ENCODE assay signal across 1 cellular context in genomic region chr20:34256629-34257124, GRCh38.
TF ChIP-seq lines count a peak whose summit lies in the region.

No MANE protein-coding gene starts in this region.

TF ChIP-seq in H1, 55 proteins besides CTCF, POLR2A, EP300 and RAD21:
- TF ChIP-seq BACH1 (IDR thresholded peaks at IDR 0.05; ENCODE audit: low read length) (no peak), TEAD4 (IDR thresholded peaks at IDR 0.05; ENCODE audit: low read depth, low read length) (peak; percentile 28; the same call in 1 of the 2 replicates), SAP30 (IDR thresholded peaks at IDR 0.05; ENCODE audit: insufficient read depth, insufficient replicate concordance, low read length) (no peak), CBX8 (IDR thresholded peaks at IDR 0.05; ENCODE audit: borderline replicate concordance, low read depth, low read length) (no peak), KDM4A (IDR thresholded peaks at IDR 0.05; ENCODE audit: low read depth, low read length, severe bottlenecking) (no peak), KDM1A (IDR thresholded peaks at IDR 0.05; ENCODE audit: borderline replicate concordance, low read length) (peak; percentile 14; the same call in 1 of the 2 replicates), ASH2L (IDR thresholded peaks at IDR 0.05; ENCODE audit: low read length) (no peak), ATF3 (IDR thresholded peaks at IDR 0.05; ENCODE audit: insufficient read depth, low read depth, low read length) (no peak), CEBPB (IDR thresholded peaks at IDR 0.05; ENCODE audit: low read depth, low read length) (no peak), RXRA (IDR thresholded peaks at IDR 0.05; ENCODE audit: insufficient read depth, low read depth, low read length) (no peak), EZH2 (IDR thresholded peaks at IDR 0.05; ENCODE audit: low read depth, low read length, severe bottlenecking) (no peak)
- TF ChIP-seq, protein P1, sequence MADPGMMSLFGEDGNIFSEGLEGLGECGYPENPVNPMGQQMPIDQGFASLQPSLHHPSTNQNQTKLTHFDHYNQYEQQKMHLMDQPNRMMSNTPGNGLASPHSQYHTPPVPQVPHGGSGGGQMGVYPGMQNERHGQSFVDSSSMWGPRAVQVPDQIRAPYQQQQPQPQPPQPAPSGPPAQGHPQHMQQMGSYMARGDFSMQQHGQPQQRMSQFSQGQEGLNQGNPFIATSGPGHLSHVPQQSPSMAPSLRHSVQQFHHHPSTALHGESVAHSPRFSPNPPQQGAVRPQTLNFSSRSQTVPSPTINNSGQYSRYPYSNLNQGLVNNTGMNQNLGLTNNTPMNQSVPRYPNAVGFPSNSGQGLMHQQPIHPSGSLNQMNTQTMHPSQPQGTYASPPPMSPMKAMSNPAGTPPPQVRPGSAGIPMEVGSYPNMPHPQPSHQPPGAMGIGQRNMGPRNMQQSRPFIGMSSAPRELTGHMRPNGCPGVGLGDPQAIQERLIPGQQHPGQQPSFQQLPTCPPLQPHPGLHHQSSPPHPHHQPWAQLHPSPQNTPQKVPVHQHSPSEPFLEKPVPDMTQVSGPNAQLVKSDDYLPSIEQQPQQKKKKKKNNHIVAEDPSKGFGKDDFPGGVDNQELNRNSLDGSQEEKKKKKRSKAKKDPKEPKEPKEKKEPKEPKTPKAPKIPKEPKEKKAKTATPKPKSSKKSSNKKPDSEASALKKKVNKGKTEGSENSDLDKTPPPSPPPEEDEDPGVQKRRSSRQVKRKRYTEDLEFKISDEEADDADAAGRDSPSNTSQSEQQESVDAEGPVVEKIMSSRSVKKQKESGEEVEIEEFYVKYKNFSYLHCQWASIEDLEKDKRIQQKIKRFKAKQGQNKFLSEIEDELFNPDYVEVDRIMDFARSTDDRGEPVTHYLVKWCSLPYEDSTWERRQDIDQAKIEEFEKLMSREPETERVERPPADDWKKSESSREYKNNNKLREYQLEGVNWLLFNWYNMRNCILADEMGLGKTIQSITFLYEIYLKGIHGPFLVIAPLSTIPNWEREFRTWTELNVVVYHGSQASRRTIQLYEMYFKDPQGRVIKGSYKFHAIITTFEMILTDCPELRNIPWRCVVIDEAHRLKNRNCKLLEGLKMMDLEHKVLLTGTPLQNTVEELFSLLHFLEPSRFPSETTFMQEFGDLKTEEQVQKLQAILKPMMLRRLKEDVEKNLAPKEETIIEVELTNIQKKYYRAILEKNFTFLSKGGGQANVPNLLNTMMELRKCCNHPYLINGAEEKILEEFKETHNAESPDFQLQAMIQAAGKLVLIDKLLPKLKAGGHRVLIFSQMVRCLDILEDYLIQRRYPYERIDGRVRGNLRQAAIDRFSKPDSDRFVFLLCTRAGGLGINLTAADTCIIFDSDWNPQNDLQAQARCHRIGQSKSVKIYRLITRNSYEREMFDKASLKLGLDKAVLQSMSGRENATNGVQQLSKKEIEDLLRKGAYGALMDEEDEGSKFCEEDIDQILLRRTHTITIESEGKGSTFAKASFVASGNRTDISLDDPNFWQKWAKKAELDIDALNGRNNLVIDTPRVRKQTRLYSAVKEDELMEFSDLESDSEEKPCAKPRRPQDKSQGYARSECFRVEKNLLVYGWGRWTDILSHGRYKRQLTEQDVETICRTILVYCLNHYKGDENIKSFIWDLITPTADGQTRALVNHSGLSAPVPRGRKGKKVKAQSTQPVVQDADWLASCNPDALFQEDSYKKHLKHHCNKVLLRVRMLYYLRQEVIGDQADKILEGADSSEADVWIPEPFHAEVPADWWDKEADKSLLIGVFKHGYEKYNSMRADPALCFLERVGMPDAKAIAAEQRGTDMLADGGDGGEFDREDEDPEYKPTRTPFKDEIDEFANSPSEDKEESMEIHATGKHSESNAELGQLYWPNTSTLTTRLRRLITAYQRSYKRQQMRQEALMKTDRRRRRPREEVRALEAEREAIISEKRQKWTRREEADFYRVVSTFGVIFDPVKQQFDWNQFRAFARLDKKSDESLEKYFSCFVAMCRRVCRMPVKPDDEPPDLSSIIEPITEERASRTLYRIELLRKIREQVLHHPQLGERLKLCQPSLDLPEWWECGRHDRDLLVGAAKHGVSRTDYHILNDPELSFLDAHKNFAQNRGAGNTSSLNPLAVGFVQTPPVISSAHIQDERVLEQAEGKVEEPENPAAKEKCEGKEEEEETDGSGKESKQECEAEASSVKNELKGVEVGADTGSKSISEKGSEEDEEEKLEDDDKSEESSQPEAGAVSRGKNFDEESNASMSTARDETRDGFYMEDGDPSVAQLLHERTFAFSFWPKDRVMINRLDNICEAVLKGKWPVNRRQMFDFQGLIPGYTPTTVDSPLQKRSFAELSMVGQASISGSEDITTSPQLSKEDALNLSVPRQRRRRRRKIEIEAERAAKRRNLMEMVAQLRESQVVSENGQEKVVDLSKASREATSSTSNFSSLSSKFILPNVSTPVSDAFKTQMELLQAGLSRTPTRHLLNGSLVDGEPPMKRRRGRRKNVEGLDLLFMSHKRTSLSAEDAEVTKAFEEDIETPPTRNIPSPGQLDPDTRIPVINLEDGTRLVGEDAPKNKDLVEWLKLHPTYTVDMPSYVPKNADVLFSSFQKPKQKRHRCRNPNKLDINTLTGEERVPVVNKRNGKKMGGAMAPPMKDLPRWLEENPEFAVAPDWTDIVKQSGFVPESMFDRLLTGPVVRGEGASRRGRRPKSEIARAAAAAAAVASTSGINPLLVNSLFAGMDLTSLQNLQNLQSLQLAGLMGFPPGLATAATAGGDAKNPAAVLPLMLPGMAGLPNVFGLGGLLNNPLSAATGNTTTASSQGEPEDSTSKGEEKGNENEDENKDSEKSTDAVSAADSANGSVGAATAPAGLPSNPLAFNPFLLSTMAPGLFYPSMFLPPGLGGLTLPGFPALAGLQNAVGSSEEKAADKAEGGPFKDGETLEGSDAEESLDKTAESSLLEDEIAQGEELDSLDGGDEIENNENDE (IDR thresholded peaks at IDR 0.05; ENCODE audit: insufficient replicate concordance, low read length) = no peak
TF ChIP-seq in H1: peak in this region for 2.
